In the genomic region with DNA sequence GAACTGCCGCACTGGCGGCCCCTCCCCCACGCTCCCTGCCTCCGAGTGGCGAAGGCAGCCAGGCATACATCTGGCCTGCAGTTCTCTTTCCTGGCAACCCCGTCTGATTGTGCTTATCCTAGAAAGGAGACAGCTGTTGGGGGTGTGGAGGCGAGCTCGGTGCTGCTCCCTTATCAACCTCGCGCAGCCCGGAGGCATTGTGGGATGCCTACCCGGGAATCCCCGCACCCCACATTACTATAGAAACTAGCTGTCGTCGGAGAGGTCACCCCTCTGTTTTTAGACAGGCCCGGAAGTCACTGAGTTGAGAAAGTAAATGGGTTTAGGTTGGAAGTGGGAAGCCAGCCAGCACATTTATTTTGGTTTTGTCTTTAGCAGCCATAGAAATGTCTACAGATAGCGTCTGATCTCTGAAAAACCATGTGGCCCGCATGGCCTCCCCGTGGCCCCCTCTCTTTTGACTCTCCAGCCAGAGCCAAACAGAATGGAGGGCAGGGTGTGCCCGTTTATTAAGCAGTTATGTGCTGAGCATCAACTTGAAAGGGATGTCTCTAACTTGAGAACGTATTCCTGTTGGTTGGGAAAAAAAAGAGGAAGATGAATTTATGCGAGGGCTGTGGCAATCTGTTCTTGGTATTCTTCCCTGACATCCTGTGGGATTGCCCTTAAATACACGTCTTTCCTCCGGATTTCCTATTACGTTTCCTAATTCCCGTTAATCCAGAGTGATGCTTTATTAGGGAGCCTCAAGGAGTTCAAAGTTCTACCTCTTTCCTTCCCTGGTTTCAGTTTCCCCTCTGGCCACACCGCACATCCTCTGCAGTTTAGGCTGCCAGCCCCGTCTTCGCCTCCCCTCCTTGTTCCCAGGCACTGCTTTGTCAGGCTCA, we compare ENCODE assay signal across 1 cellular context.
TF ChIP-seq lines count a peak whose summit lies in the region.

No MANE protein-coding gene starts in this region.

TF ChIP-seq in WTC11, 78 proteins besides CTCF, POLR2A, EP300 and RAD21 (continued from another document):
- TF ChIP-seq FOXP4 (CRISPR knock-in tag; IDR thresholded peaks at IDR 0.05) (no peak), RELA (CRISPR knock-in tag; IDR thresholded peaks at IDR 0.05; ENCODE audit: borderline replicate concordance) (no peak), ZNF396 (CRISPR knock-in tag; IDR thresholded peaks at IDR 0.05; ENCODE audit: borderline replicate concordance) (no peak), NR3C1 (CRISPR knock-in tag; conservative IDR thresholded peaks at IDR 0.05; ENCODE audit: low read depth) (no peak), NFATC4 (CRISPR knock-in tag; IDR thresholded peaks at IDR 0.05) (no peak), OVOL2 (CRISPR knock-in tag; IDR thresholded peaks at IDR 0.05; ENCODE audit: borderline replicate concordance) (no peak), GTF2I (CRISPR knock-in tag; conservative IDR thresholded peaks at IDR 0.05) (no peak), FOXP1 (CRISPR knock-in tag; IDR thresholded peaks at IDR 0.05; ENCODE audit: borderline replicate concordance) (no peak), ZBTB21 (CRISPR knock-in tag; IDR thresholded peaks at IDR 0.05; ENCODE audit: borderline replicate concordance) (no peak), MXD4 (CRISPR knock-in tag; IDR thresholded peaks at IDR 0.05; ENCODE audit: borderline replicate concordance) (no peak)
- TF ChIP-seq, protein P1, sequence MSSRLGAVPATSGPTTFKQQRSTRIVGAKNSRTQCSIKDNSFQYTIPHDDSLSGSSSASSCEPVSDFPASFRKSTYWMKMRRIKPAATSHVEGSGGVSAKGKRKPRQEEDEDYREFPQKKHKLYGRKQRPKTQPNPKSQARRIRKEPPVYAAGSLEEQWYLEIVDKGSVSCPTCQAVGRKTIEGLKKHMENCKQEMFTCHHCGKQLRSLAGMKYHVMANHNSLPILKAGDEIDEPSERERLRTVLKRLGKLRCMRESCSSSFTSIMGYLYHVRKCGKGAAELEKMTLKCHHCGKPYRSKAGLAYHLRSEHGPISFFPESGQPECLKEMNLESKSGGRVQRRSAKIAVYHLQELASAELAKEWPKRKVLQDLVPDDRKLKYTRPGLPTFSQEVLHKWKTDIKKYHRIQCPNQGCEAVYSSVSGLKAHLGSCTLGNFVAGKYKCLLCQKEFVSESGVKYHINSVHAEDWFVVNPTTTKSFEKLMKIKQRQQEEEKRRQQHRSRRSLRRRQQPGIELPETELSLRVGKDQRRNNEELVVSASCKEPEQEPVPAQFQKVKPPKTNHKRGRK (CRISPR knock-in tag; IDR thresholded peaks at IDR 0.05; ENCODE audit: borderline replicate concordance): no peak
